20 cellular contexts compared by ENCODE assay signal in the genomic region with DNA sequence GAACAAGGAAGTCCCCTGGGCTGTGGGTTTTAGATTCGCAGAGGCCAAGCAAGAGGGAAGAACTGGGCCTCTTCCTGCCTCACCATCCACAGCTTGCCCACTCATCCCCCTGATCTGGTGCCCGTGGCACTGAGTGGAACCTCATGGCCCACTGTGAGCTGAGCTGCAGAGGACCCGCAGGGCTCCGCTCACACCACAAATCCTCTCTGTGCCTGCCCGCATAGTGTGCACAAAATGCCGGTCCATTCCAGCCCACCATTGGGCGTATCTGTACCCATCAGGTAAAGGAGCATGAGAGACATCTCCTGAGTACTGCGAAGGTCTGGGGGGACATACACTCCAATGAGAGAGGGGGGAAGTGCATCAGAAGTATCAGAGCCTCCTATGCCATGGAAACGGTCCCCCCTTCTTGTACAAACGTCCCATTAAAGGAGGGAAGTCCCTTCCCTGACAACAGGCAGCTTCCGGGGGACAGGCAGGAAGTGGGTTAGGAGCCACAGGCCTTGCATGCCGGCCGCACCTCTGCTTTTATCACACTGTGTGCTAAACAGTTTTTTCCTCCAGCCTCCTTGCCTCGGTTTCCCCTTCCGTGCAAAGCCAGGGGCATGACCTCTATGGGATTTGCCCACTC.
A peak's percentile ranks its signal among the peaks of the same experiment; 100 is the strongest.
DNase-seq lines count a peak whose midpoint lies in the region; ATAC-seq, FAIRE-seq and TF ChIP-seq lines count a peak whose summit lies in the region.
"Had no signal": no experiment of that assay in that cellular context is flagged by ENCODE, and none has a peak within 500 bp of the region (broad histone marks: within the 10 kb centered on the region; RNA-seq: fewer than 3 reads in every experiment).

No MANE protein-coding gene starts in this region.

- H3K4me1 ChIP-seq in BLaER1 (peaks cover 15% of the 10 kb centered on the region), neuronal stem cell (ENCODE audit: control insufficient read depth in 2 of 2, insufficient read depth in 1 of 2, low read depth in 1 of 2, low read length in 2 of 2) (no peaks in the 10 kb centered on the region)
- H3K4me1 ChIP-seq: BE2C, SJCRH30 had no signal

- no peak overlapping the region for H3K23ac ChIP-seq in neuronal stem cell (ENCODE audit: low read depth, low read length, poor library complexity)

- no peak overlapping the region for H2BK5ac ChIP-seq in neuronal stem cell (ENCODE audit: low read length)

- no peak overlapping the region for H4K91ac ChIP-seq in neuronal stem cell (ENCODE audit: low read depth, low read length, poor library complexity)

- peak; percentile 4 for DNase-seq in AG20443 (ENCODE audit: low spot score)
- no peak for DNase-seq in T-helper 2 cell treated with Interferon-gamma antibody and Interleukin-4, amounts not matched to agents 5 μg/mL and 100 μg/mL, for 36 hours (ENCODE audit: low spot score)
- DNase-seq in neuronal stem cell (ENCODE audit: low spot score) = no peak
- no peak for DNase-seq in MV-4-11 (lab: John Stamatoyannopoulos, UW)
- no peak for DNase-seq in GM12892 (ENCODE audit: insufficient read length)
- DNase-seq: BE2C; CD4-positive, alpha-beta memory T cell; EL; H9; MM.1S; NCI-H1092 treated with DMSO at 0.1 percent for 48 hours; NCI-H146; NCI-H2081; NCI-H2171 treated with DMSO at 0.1 percent for 48 hours; NCI-H446 treated with DMSO at 0.1 percent for 48 hours; NCI-H69; SJCRH30 had no signal

- TF ChIP-seq POLR2A in GM12892 (IDR thresholded peaks at IDR 0.05; ENCODE audit: low read depth, low read length) = no peak

- no peaks in the 10 kb centered on the region for H4K20me1 ChIP-seq in BLaER1

- H3K36me3 Mint-ChIP-seq in T-helper 2 cell treated with Interferon-gamma antibody and Interleukin-4, amounts not matched to agents 5 μg/mL and 100 μg/mL, for 36 hours (ENCODE audit: low read depth) = no peaks in the 10 kb centered on the region
- H3K36me3 Mint-ChIP-seq: CD4-positive, alpha-beta memory T cell had no signal

- H3K9ac ChIP-seq in BLaER1 (no peak overlapping the region), neuronal stem cell (ENCODE audit: low read depth, low read length, poor library complexity) (no peak overlapping the region)

- no peak for ATAC-seq in GM19351 (IDR thresholded peaks at IDR 0.05; ENCODE audit: unreplicated experiment)
- ATAC-seq: Panc1 had no signal

- H3K79me1 ChIP-seq in neuronal stem cell (ENCODE audit: low read depth, low read length) = no peaks in the 10 kb centered on the region

- H3K4me3 ChIP-seq in BLaER1 (no peak overlapping the region), neuronal stem cell (ENCODE audit: low read length in 2 of 2) (peak overlapping the region in 1 of 2 donors; percentile 24)
- H3K4me3 ChIP-seq: SJCRH30 had no signal

- H2BK12ac ChIP-seq in neuronal stem cell (ENCODE audit: low read length) = no peak overlapping the region

- H3K18ac ChIP-seq in neuronal stem cell (ENCODE audit: low read length) = peak overlapping the region; percentile 82

- no peak overlapping the region for H4K8ac ChIP-seq in neuronal stem cell (ENCODE audit: low read depth, low read length)

- H3K14ac ChIP-seq in neuronal stem cell (ENCODE audit: low read length) = no peak overlapping the region

- H3K4me1 Mint-ChIP-seq in T-helper 2 cell treated with Interferon-gamma antibody and Interleukin-4, amounts not matched to agents 5 μg/mL and 100 μg/mL, for 36 hours (ENCODE audit: low read depth) = peaks cover 12% of the 10 kb centered on the region

- no peak overlapping the region for H3K4ac ChIP-seq in neuronal stem cell (ENCODE audit: low read length)

- H2AFZ ChIP-seq in neuronal stem cell (ENCODE audit: low read length) = no peak overlapping the region

- no peaks in the 10 kb centered on the region for H3K36me3 ChIP-seq in BLaER1
- no peaks in the 10 kb centered on the region for H3K36me3 ChIP-seq in neuronal stem cell (replicated peaks in 1 of 2; ENCODE audit: control insufficient read depth in 2 of 2, insufficient read depth in 2 of 2, low read length in 2 of 2)
- H3K36me3 ChIP-seq: BE2C, SJCRH30 had no signal

- H3K27ac ChIP-seq in BLaER1 (no peak overlapping the region), neuronal stem cell (replicated peaks; ENCODE audit: low read length) (no peak overlapping the region)
- H3K27ac ChIP-seq: SJCRH30 had no signal

- H3K4me3 Mint-ChIP-seq in T-helper 2 cell treated with Interferon-gamma antibody and Interleukin-4, amounts not matched to agents 5 μg/mL and 100 μg/mL, for 36 hours = no peak overlapping the region
- H3K4me3 Mint-ChIP-seq: CD4-positive, alpha-beta memory T cell; H9 had no signal

- no peak for FAIRE-seq in GM12892 (lab: Jason Lieb, UNC)

- H2BK120ac ChIP-seq in neuronal stem cell (ENCODE audit: low read depth, low read length) = no peak overlapping the region

- no peaks in the 10 kb centered on the region for H3K27me3 Mint-ChIP-seq in T-helper 2 cell treated with Interferon-gamma antibody and Interleukin-4, amounts not matched to agents 5 μg/mL and 100 μg/mL, for 36 hours (ENCODE audit: low read depth)

- H2BK15ac ChIP-seq in neuronal stem cell (ENCODE audit: low read length) = peak overlapping the region; percentile 18

- H3K27me3 ChIP-seq in BLaER1 (peaks cover 13% of the 10 kb centered on the region), neuronal stem cell (ENCODE audit: control insufficient read depth in 3 of 3, insufficient read depth in 3 of 3, low read depth in 1 of 3, low read length in 3 of 3) (peaks cover 0 to 7% (median 0%) of the 10 kb centered on the region in 3 experiments)
- H3K27me3 ChIP-seq: SJCRH30 had no signal

- peak overlapping the region; percentile 56 for H2AK5ac ChIP-seq in neuronal stem cell (ENCODE audit: low read depth, low read length)

- H3K9me3 Mint-ChIP-seq in T-helper 2 cell treated with Interferon-gamma antibody and Interleukin-4, amounts not matched to agents 5 μg/mL and 100 μg/mL, for 36 hours = no peaks in the 10 kb centered on the region
- H3K9me3 Mint-ChIP-seq: H9 had no signal

- H3K27ac Mint-ChIP-seq in T-helper 2 cell treated with Interferon-gamma antibody and Interleukin-4, amounts not matched to agents 5 μg/mL and 100 μg/mL, for 36 hours = peak overlapping the region; percentile 49
- H3K27ac Mint-ChIP-seq: CD4-positive, alpha-beta memory T cell had no signal

- no CpG with 5 or more reads among the region's 15 CpGs for WGBS in neuronal stem cell (ENCODE audit: extremely low coverage in 2 of 2, insufficient read length in 2 of 2, insufficient replicate concordance in 1 of 2), 2 donors

- peaks cover 3% of the 10 kb centered on the region for H3K9me3 ChIP-seq in BLaER1
- H3K9me3 ChIP-seq in neuronal stem cell (replicated peaks in 1 of 2; ENCODE audit: control insufficient read depth in 2 of 2, insufficient read depth in 1 of 2, low read depth in 1 of 2, low read length in 2 of 2) = peaks cover 0 to 2% of the 10 kb centered on the region in 2 donors
- H3K9me3 ChIP-seq: BE2C, SJCRH30 had no signal

- peak overlapping the region; percentile 69 for H3K4me2 ChIP-seq in BLaER1
- H3K4me2 ChIP-seq in neuronal stem cell (ENCODE audit: insufficient read depth, low read length, poor library complexity, severe bottlenecking) = no peak overlapping the region
